In genomic region chr11:131353761-131354160, GRCh38 we compare ENCODE assay signal across 23 cellular contexts. TPM values are rescaled to one million over a fixed set of nuclear protein-coding genes. Genes with fewer than 3 reads are reported as not detected.
"Had no signal": no experiment of that assay in that cellular context is flagged by ENCODE, and none has a peak within 500 bp of the region (broad histone marks: within the 10 kb centered on the region; RNA-seq: fewer than 3 reads in every experiment).

No MANE protein-coding gene starts in this region.

- H3K36me3 ChIP-seq: colonic mucosa, esophagus muscularis mucosa, gastrocnemius medialis, neutrophil, pancreas, right atrium auricular region, tibial nerve had no signal

- H3K27ac ChIP-seq: colonic mucosa, esophagus muscularis mucosa, gastrocnemius medialis, neutrophil, pancreas, psoas muscle, right atrium auricular region, tibial nerve had no signal

- DNase-seq: activated CD4-positive, alpha-beta T cell treated with anti-CD3 and anti-CD28 coated beads for 1 hour; activated CD4-positive, alpha-beta T cell treated with anti-CD3 and anti-CD28 coated beads, Interleukin-2, amount 50 U/mL, for 1 hour; activated CD8-positive, alpha-beta T cell treated with anti-CD3 and anti-CD28 coated beads, Interleukin-2, amount 10 ng/mL, durations not matched to agents 7 days and 5 days; activated gamma-delta T cell; activated naive CD4-positive, alpha-beta T cell treated with anti-CD3 and anti-CD28 coated beads, Interleukin-2, amount 50 U/mL, for 16 hours; activated naive CD8-positive, alpha-beta T cell treated with anti-CD3 and anti-CD28 coated beads, Interleukin-2, amount 50 U/mL, for 24 hours; aorta; colonic mucosa; gastrocnemius medialis; left cardiac atrium; mesenchymal stem cell; naive thymus-derived CD8-positive, alpha-beta T cell; pancreas; psoas muscle; stimulated activated CD4-positive, alpha-beta T cell treated with anti-CD3 and anti-CD28 coated beads, Interleukin-1b, Interleukin-23, amount 100 ng/mL, for 48 hours; T-helper 1 cell had no signal

- ATAC-seq: activated CD8-positive, alpha-beta T cell treated with anti-CD3 and anti-CD28 coated beads, Interleukin-2, amount 10 ng/mL, durations not matched to agents 7 days and 5 days; activated naive CD8-positive, alpha-beta T cell treated with anti-CD3 and anti-CD28 coated beads, Interleukin-2, amount 50 U/mL, for 24 hours; gastrocnemius medialis; left cardiac atrium; naive thymus-derived CD8-positive, alpha-beta T cell; pancreas; psoas muscle had no signal

- H3K27ac Mint-ChIP-seq: activated CD8-positive, alpha-beta T cell treated with anti-CD3 and anti-CD28 coated beads, Interleukin-2, amount 10 ng/mL, durations not matched to agents 7 days and 5 days; activated naive CD8-positive, alpha-beta T cell treated with anti-CD3 and anti-CD28 coated beads, Interleukin-2, amount 50 U/mL, for 24 hours; activated T-helper 1 cell treated with anti-CD3 and anti-CD28 coated beads, Interleukin-12 subunit alpha, Interleukin-12 subunit beta, Interleukin-2, Interleukin-4 antibody, amounts not matched to agents 30 ng/mL and 10 ng/mL and 1 ng/mL, durations not matched to agents 14 hours and 24 hours and 36 hours; naive thymus-derived CD8-positive, alpha-beta T cell; stimulated activated naive CD8-positive, alpha-beta T cell treated with anti-CD3 and anti-CD28 coated beads, Interleukin-15, Interleukin-2, amounts not matched to agents 100 ng/mL and 50 ng/mL, for 24 hours had no signal

- H3K4me1 ChIP-seq: colonic mucosa, esophagus muscularis mucosa, gastrocnemius medialis, pancreas, psoas muscle, right atrium auricular region, tibial nerve had no signal

- H3K9me3 ChIP-seq: colonic mucosa, esophagus muscularis mucosa, gastrocnemius medialis, neutrophil, pancreas, psoas muscle, right atrium auricular region, tibial nerve had no signal

- H3K4me3 ChIP-seq: colonic mucosa, esophagus muscularis mucosa, gastrocnemius medialis, pancreas, psoas muscle, right atrium auricular region, tibial nerve had no signal

- H3K27me3 ChIP-seq: colonic mucosa, esophagus muscularis mucosa, gastrocnemius medialis, neutrophil, right atrium auricular region, tibial nerve had no signal

- H3K4me1 Mint-ChIP-seq: activated naive CD8-positive, alpha-beta T cell treated with anti-CD3 and anti-CD28 coated beads, Interleukin-2, amount 50 U/mL, for 24 hours; central memory CD8-positive, alpha-beta T cell; naive thymus-derived CD8-positive, alpha-beta T cell had no signal

- H3K27me3 Mint-ChIP-seq: central memory CD8-positive, alpha-beta T cell; stimulated activated naive CD8-positive, alpha-beta T cell treated with anti-CD3 and anti-CD28 coated beads, Interleukin-15, Interleukin-2, amounts not matched to agents 100 ng/mL and 50 ng/mL, for 24 hours had no signal

- H3K4me3 Mint-ChIP-seq: activated CD8-positive, alpha-beta T cell treated with anti-CD3 and anti-CD28 coated beads, Interleukin-2, amount 10 ng/mL, durations not matched to agents 7 days and 5 days; activated naive CD8-positive, alpha-beta T cell treated with anti-CD3 and anti-CD28 coated beads, Interleukin-2, amount 50 U/mL, for 24 hours; activated T-helper 1 cell treated with anti-CD3 and anti-CD28 coated beads, Interleukin-12 subunit alpha, Interleukin-12 subunit beta, Interleukin-2, Interleukin-4 antibody, amounts not matched to agents 30 ng/mL and 10 ng/mL and 1 ng/mL, durations not matched to agents 14 hours and 24 hours and 36 hours; central memory CD8-positive, alpha-beta T cell; naive thymus-derived CD8-positive, alpha-beta T cell; stimulated activated naive CD8-positive, alpha-beta T cell treated with anti-CD3 and anti-CD28 coated beads, Interleukin-15, Interleukin-2, amounts not matched to agents 100 ng/mL and 50 ng/mL, for 24 hours had no signal

RNA-seq across cellular contexts. Expression of gene NTM, which starts 16.7 kb away (rescaled TPM):
- total RNA-seq: activated CD8-positive, alpha-beta T cell treated with anti-CD3 and anti-CD28 coated beads, Interleukin-2, amount 10 ng/mL, durations not matched to agents 7 days and 5 days; activated T-helper 1 cell treated with anti-CD3 and anti-CD28 coated beads, Interleukin-12 subunit alpha, Interleukin-12 subunit beta, Interleukin-2, Interleukin-4 antibody, amounts not matched to agents 30 ng/mL and 10 ng/mL and 1 ng/mL, durations not matched to agents 14 hours and 24 hours and 36 hours; naive thymus-derived CD8-positive, alpha-beta T cell had no signal
- polyA plus RNA-seq: naive thymus-derived CD8-positive, alpha-beta T cell had no signal
